8 cellular contexts compared by ENCODE assay signal in the genomic region with DNA sequence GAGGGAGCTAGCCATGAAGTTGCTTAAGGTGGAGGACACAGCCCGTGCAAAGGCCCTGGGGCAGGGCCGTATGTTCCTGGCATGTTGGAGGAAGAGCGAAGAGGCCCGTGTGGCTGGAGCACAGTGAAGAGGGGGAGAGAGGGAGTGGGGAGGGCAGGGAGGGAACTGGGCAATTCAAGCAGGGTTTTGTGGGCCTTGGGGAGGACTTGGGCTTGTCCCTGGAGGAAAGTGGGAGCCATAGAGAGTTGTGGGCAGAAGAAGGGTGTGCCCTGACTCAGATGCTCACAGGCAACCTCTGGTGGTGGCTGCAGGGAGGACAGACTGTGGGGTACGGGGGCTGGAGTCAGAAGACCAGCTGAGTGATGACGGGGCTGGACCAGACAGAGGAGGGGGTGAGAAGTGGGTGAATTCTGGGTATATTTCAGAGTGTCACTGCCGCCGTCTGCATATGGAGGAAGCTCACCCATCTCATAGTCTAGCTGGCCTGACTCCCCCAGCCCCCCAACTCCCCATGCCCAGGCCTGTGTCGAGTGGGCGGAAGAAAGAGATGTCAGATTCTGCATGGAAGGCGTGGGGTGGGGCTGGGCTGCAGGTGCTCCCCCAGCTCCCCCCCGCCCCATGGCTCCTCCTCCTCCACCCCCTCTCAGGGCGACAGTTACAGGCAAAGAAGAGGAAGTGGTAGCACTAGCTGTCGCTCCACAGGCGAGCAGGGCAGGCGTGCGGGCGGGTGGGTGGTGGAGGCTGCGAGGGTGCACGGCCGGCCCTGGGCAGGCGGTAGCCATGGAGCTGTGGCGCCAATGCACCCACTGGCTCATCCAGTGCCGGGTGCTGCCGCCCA. TPM values are rescaled to one million over a fixed set of nuclear protein-coding genes. Genes with fewer than 3 reads are reported as not detected.
DNase-seq lines count a peak whose midpoint lies in the region; ATAC-seq, FAIRE-seq and TF ChIP-seq lines count a peak whose summit lies in the region.

VAV1 (plus strand) TSS at position 681 of the 838 bp plus-strand sequence; CDS start at position 781, 100 bp downstream.

- H3K27ac ChIP-seq in colonic mucosa (peak within 1 kb of the TSS; percentile 40), osteoblast (ENCODE audit: low read depth, low read length) (no peak within 1 kb of the TSS), thoracic aorta (no peak within 1 kb of the TSS)

- TF ChIP-seq CTCF in colonic mucosa (IDR thresholded peaks at IDR 0.05) (no peak), osteoblast (IDR thresholded peaks at IDR 0.05; ENCODE audit: extremely low read depth, low read depth, low read length) (no peak), thoracic aorta (IDR thresholded peaks at IDR 0.05) (no peak)

- H3K79me2 ChIP-seq in osteoblast (ENCODE audit: insufficient read depth, low read length) = no peaks in the 10 kb centered on the region

- DNase-seq in activated CD4-positive, CD25-positive, alpha-beta regulatory T cell treated with anti-CD3 and anti-CD28 coated beads, Interleukin-2, amount 50 U/mL, for 16 hours (ENCODE audit: low read depth, low spot score) = peak; percentile 67
- DNase-seq in colonic mucosa (peak; percentile 74), osteoblast (ENCODE audit: insufficient read length, low spot score, missing footprints) (peak; percentile 58), thoracic aorta (ENCODE audit: low spot score) (no peak), RCC 7860 (ENCODE audit: low spot score) (no peak)

- H3K9ac ChIP-seq in colonic mucosa (ENCODE audit: low read depth in 2 of 2, low read length in 2 of 2) = peak within 1 kb of the TSS; percentile 77 to 78

- no peaks in the 10 kb centered on the region for H3K9me3 ChIP-seq in colonic mucosa
- no peaks in the 10 kb centered on the region for H3K9me3 ChIP-seq in osteoblast (ENCODE audit: low read depth, low read length)
- no peaks in the 10 kb centered on the region for H3K9me3 ChIP-seq in thoracic aorta

- H4K20me1 ChIP-seq in osteoblast (ENCODE audit: insufficient read depth, low read length) = no peaks in the 10 kb centered on the region

- intact Hi-C loops in colonic mucosa (cut with DNase I) = loop anchor here (10.0 kb wide), 1 partner anchor 127 kb away; no protein-coding TSS in a partner anchor

- no peak within 1 kb of the TSS for H3K4me2 ChIP-seq in osteoblast (ENCODE audit: insufficient read depth, low read length)

- H3K4me1 ChIP-seq in colonic mucosa (no peaks in the 10 kb centered on the region), osteoblast (ENCODE audit: insufficient read depth, low read length) (no peaks in the 10 kb centered on the region), thoracic aorta (ENCODE audit: control insufficient read depth in 1 of 2, low read depth in 2 of 2) (peaks cover 2 to 5% of the 10 kb centered on the region in 2 donors)

- ATAC-seq in HG03354 (IDR thresholded peaks at IDR 0.05; ENCODE audit: poor library complexity, severe bottlenecking, unreplicated experiment) (peak; percentile 42), thoracic aorta (ENCODE audit: insufficient number of reproducible peaks, low FRiP score, low read depth) (no peak), GM19395 (IDR thresholded peaks at IDR 0.05; ENCODE audit: unreplicated experiment) (no peak)

- no peaks in the 10 kb centered on the region for H3K27me3 ChIP-seq in colonic mucosa
- H3K27me3 ChIP-seq in osteoblast (ENCODE audit: insufficient read depth, low read length) = peaks cover 7% of the 10 kb centered on the region
- no peaks in the 10 kb centered on the region for H3K27me3 ChIP-seq in thoracic aorta (replicated peaks; ENCODE audit: insufficient read depth)

- H3K4me3 ChIP-seq in colonic mucosa (peak within 1 kb of the TSS; percentile 47), osteoblast (ENCODE audit: insufficient read depth, low read length) (no peak within 1 kb of the TSS), thoracic aorta (peak within 1 kb of the TSS; percentile 64)

- no peaks in the 10 kb centered on the region for H3K36me3 ChIP-seq in colonic mucosa
- no peaks in the 10 kb centered on the region for H3K36me3 ChIP-seq in osteoblast (ENCODE audit: insufficient read depth, low read length)
- H3K36me3 ChIP-seq in thoracic aorta = no peaks in the 10 kb centered on the region

- TF ChIP-seq POLR2A in GM10847 (IDR thresholded peaks at IDR 0.05; ENCODE audit: extremely low read depth, insufficient read length) = peak; percentile 84

- FAIRE-seq in RCC 7860 (lab: Jason Lieb, UNC) = no peak

- H2AFZ ChIP-seq in osteoblast (ENCODE audit: low read length) = no peak within 1 kb of the TSS

RNA-seq across cellular contexts. Expression of gene VAV1, which starts in this region (rescaled TPM):
- total RNA-seq in colonic mucosa = 1 to 10 TPM; 5.7 to 6.0 TPM
- 0.36 TPM in 1 of 2 replicates, not detected in the other for total RNA-seq in osteoblast
- 10 to 100 TPM in 1 of 2 donors, 1 to 10 TPM in 1; 7.6 to 12.2 TPM for total RNA-seq in thoracic aorta

Comparison
In these comparisons a context has a peak if more than half of its experiments do, and no peak if none do; other contexts are left out.
1. Peak in DNase-seq in osteoblast; RNA of the gene not detected or under 1 TPM.
2. DNase-seq: peak in activated CD4-positive, CD25-positive, alpha-beta regulatory T cell treated with anti-CD3 and anti-CD28 coated beads, Interleukin-2, amount 50 U/mL, for 16 hours (single experiment) and colonic mucosa (single experiment); none in thoracic aorta (single experiment) and RCC 7860 (single experiment).